Comparison of ENCODE assay signal across 4 cellular contexts in genomic region chr20:33631910-33632309, GRCh38. TPM values are rescaled to one million over a fixed set of nuclear protein-coding genes. Genes with fewer than 3 reads are reported as not detected.
"Had no signal": no experiment of that assay in that cellular context is flagged by ENCODE, and none has a peak within 500 bp of the region (broad histone marks: within the 10 kb centered on the region; RNA-seq: fewer than 3 reads in every experiment).

No MANE protein-coding gene starts in this region.

RNA-seq across cellular contexts. Expression of gene C20orf144, which starts 30.2 kb away (rescaled TPM):
- total RNA-seq: ascending aorta, bronchial epithelial cell, cardiac septum, cerebellum had no signal
